ENCODE assay signal across 11 cellular contexts in genomic region chr17:40106089-40106759, GRCh38. TPM values are rescaled to one million over a fixed set of nuclear protein-coding genes. Genes with fewer than 3 reads are reported as not detected.
DNase-seq lines count a peak whose midpoint lies in the region; ATAC-seq and TF ChIP-seq lines count a peak whose summit lies in the region.
"Had no signal": no experiment of that assay in that cellular context is flagged by ENCODE, and none has a peak within 500 bp of the region (broad histone marks: within the 10 kb centered on the region; RNA-seq: fewer than 3 reads in every experiment).

No MANE protein-coding gene starts in this region.

- intact Hi-C loops in activated CD8-positive, alpha-beta T cell treated with anti-CD3 and anti-CD28 coated beads for 36 hours (cut with micrococcal nuclease), result no loop called here
- intact Hi-C loops in dendritic cell treated with granulocyte-macrophage colony-stimulating factor and Interleukin-4, amounts not matched to agents 40 ng/mL and 50 ng/mL, for 4 days (cut with micrococcal nuclease), result no loop called here
- intact Hi-C loops in naive thymus-derived CD4-positive, alpha-beta T cell (cut with micrococcal nuclease), result loop anchor here in 1 of 2 donors (10.0 kb wide), 1 partner anchor 499 kb away; no protein-coding TSS in a partner anchor
- intact Hi-C loops in posterior vena cava (cut with DNase I), result no loop called here

- peak overlapping the region; percentile 87 for H3K27ac ChIP-seq in naive thymus-derived CD4-positive, alpha-beta T cell (ENCODE audit: low read depth, low read length)
- peak overlapping the region; percentile 89 to 99 (median 98) for H3K27ac ChIP-seq in tibial nerve

- H3K4me1 Mint-ChIP-seq in activated CD8-positive, alpha-beta T cell treated with anti-CD3 and anti-CD28 coated beads for 36 hours (ENCODE audit: low read depth), result peaks cover 83% of the 10 kb centered on the region
- H3K4me1 Mint-ChIP-seq in activated CD8-positive, alpha-beta T cell treated with anti-CD3 and anti-CD28 coated beads, Interleukin-2, amount 10 ng/mL, durations not matched to agents 7 days and 5 days (ENCODE audit: low read depth), result peaks cover 94% of the 10 kb centered on the region
- peaks cover 89% of the 10 kb centered on the region for H3K4me1 Mint-ChIP-seq in dendritic cell treated with granulocyte-macrophage colony-stimulating factor and Interleukin-4, amounts not matched to agents 40 ng/mL and 50 ng/mL, for 4 days (ENCODE audit: low read depth)
- H3K4me1 Mint-ChIP-seq in naive thymus-derived CD4-positive, alpha-beta T cell, result peaks cover 77 to 97% (median 92%) of the 10 kb centered on the region in 7 donors

- WGBS in tibial nerve, 2 donors, result 68 to 86% methylated on average over 3 of the region's 3 CpGs

- no peaks in the 10 kb centered on the region for H3K36me3 Mint-ChIP-seq in activated CD8-positive, alpha-beta T cell treated with anti-CD3 and anti-CD28 coated beads for 36 hours (ENCODE audit: low read depth)
- no peaks in the 10 kb centered on the region for H3K36me3 Mint-ChIP-seq in activated CD8-positive, alpha-beta T cell treated with anti-CD3 and anti-CD28 coated beads, Interleukin-2, amount 10 ng/mL, durations not matched to agents 7 days and 5 days (ENCODE audit: low read depth)
- H3K36me3 Mint-ChIP-seq in dendritic cell treated with granulocyte-macrophage colony-stimulating factor and Interleukin-4, amounts not matched to agents 40 ng/mL and 50 ng/mL, for 4 days (ENCODE audit: low read depth), result no peaks in the 10 kb centered on the region
- H3K36me3 Mint-ChIP-seq in naive thymus-derived CD4-positive, alpha-beta T cell, result no peaks in the 10 kb centered on the region
- H3K36me3 Mint-ChIP-seq: WTC11 had no signal

- TF ChIP-seq CTCF in activated CD8-positive, alpha-beta T cell treated with anti-CD3 and anti-CD28 coated beads for 36 hours (IDR thresholded peaks at IDR 0.05), result no peak
- no peak for TF ChIP-seq CTCF in tibial nerve (IDR thresholded peaks at IDR 0.05)

- POLR2A ChIA-PET in activated CD8-positive, alpha-beta T cell treated with anti-CD3 and anti-CD28 coated beads for 36 hours (lab: Charles Lee), result interaction anchor here (0.6 to 1.3 kb wide), 7 partner anchors 9 to 217 kb away, joined by 3 to 8 read pairs (median 4); partner anchors contain the start of genes CASC3 and MSL1
- POLR2A ChIA-PET in activated CD8-positive, alpha-beta T cell treated with anti-CD3 and anti-CD28 coated beads, Interleukin-2, amount 10 ng/mL, durations not matched to agents 7 days and 5 days (lab: Charles Lee), result interaction anchor here (1.4 kb wide), 1 partner anchor 17 kb away, joined by 7 read pairs; no protein-coding TSS in a partner anchor
- POLR2A ChIA-PET in naive thymus-derived CD4-positive, alpha-beta T cell (lab: Charles Lee), result interaction anchor here (0.6 to 3.5 kb wide), 15 partner anchors 10 to 1584 kb away, joined by 3 to 73 read pairs (median 5); partner anchors contain the start of genes CASC3, MED24, MSL1 and THRA

- no peaks in the 10 kb centered on the region for H3K9me3 ChIP-seq in naive thymus-derived CD4-positive, alpha-beta T cell (ENCODE audit: control insufficient read depth in 2 of 3, low read length in 3 of 3)
- no peaks in the 10 kb centered on the region for H3K9me3 ChIP-seq in tibial nerve

- no peak overlapping the region for H3K4me3 ChIP-seq in naive thymus-derived CD4-positive, alpha-beta T cell (ENCODE audit: low read length)
- H3K4me3 ChIP-seq in tibial nerve, result no peak overlapping the region

- H3K27me3 ChIP-seq in naive thymus-derived CD4-positive, alpha-beta T cell (ENCODE audit: control insufficient read depth in 2 of 2, insufficient read depth in 2 of 2, low read length in 2 of 2), result no peaks in the 10 kb centered on the region
- no peaks in the 10 kb centered on the region for H3K27me3 ChIP-seq in tibial nerve

- H3K4me3 Mint-ChIP-seq in activated CD8-positive, alpha-beta T cell treated with anti-CD3 and anti-CD28 coated beads for 36 hours, result no peak overlapping the region
- no peak overlapping the region for H3K4me3 Mint-ChIP-seq in activated CD8-positive, alpha-beta T cell treated with anti-CD3 and anti-CD28 coated beads, Interleukin-2, amount 10 ng/mL, durations not matched to agents 7 days and 5 days
- peak overlapping the region; percentile 58 for H3K4me3 Mint-ChIP-seq in dendritic cell treated with granulocyte-macrophage colony-stimulating factor and Interleukin-4, amounts not matched to agents 40 ng/mL and 50 ng/mL, for 4 days
- H3K4me3 Mint-ChIP-seq in naive thymus-derived CD4-positive, alpha-beta T cell, result peak overlapping the region in 9 of 10 donors; percentile 63 to 88 (median 75)

- no peaks in the 10 kb centered on the region for H3K36me3 ChIP-seq in naive thymus-derived CD4-positive, alpha-beta T cell (ENCODE audit: control insufficient read depth in 2 of 3, insufficient read depth in 3 of 3, low read length in 3 of 3)
- no peaks in the 10 kb centered on the region for H3K36me3 ChIP-seq in tibial nerve

- no peak for TF ChIP-seq EP300 in tibial nerve (IDR thresholded peaks at IDR 0.05)

- TF ChIP-seq POLR2A in tibial nerve (IDR thresholded peaks at IDR 0.05), result no peak

- CTCF ChIA-PET in activated CD8-positive, alpha-beta T cell treated with anti-CD3 and anti-CD28 coated beads for 36 hours (lab: Charles Lee), result interaction anchor here (0.8 to 1.4 kb wide), 3 partner anchors 20 to 93 kb away, joined by 3 to 8 read pairs (median 3); no protein-coding TSS in a partner anchor
- CTCF ChIA-PET in activated CD8-positive, alpha-beta T cell treated with anti-CD3 and anti-CD28 coated beads, Interleukin-2, amount 10 ng/mL, durations not matched to agents 7 days and 5 days (lab: Charles Lee), result interaction anchor here (0.9 to 2.9 kb wide), 6 partner anchors 31 to 85 kb away, joined by 3 to 15 read pairs (median 4); partner anchors contain the start of gene CASC3
- CTCF ChIA-PET in naive thymus-derived CD4-positive, alpha-beta T cell (lab: Charles Lee), result interaction anchor here (0.9 to 1.8 kb wide), 7 partner anchors 9 to 42 kb away, joined by 3 to 9 read pairs (median 5); no protein-coding TSS in a partner anchor

- peak overlapping the region; percentile 27 for H3K27ac Mint-ChIP-seq in activated CD8-positive, alpha-beta T cell treated with anti-CD3 and anti-CD28 coated beads for 36 hours
- no peak overlapping the region for H3K27ac Mint-ChIP-seq in activated CD8-positive, alpha-beta T cell treated with anti-CD3 and anti-CD28 coated beads, Interleukin-2, amount 10 ng/mL, durations not matched to agents 7 days and 5 days
- peak overlapping the region; percentile 97 for H3K27ac Mint-ChIP-seq in dendritic cell treated with granulocyte-macrophage colony-stimulating factor and Interleukin-4, amounts not matched to agents 40 ng/mL and 50 ng/mL, for 4 days
- peak overlapping the region in 8 of 9 donors; percentile 97 to 100 (median 100) for H3K27ac Mint-ChIP-seq in naive thymus-derived CD4-positive, alpha-beta T cell
- H3K27ac Mint-ChIP-seq: WTC11 had no signal

- ATAC-seq in activated CD8-positive, alpha-beta T cell treated with anti-CD3 and anti-CD28 coated beads for 36 hours, result no peak
- no peak for ATAC-seq in activated CD8-positive, alpha-beta T cell treated with anti-CD3 and anti-CD28 coated beads, Interleukin-2, amount 10 ng/mL, durations not matched to agents 7 days and 5 days
- no peak for ATAC-seq in naive thymus-derived CD4-positive, alpha-beta T cell
- ATAC-seq in GM19463 (IDR thresholded peaks at IDR 0.05; ENCODE audit: unreplicated experiment), result no peak
- ATAC-seq: WTC11 had no signal

- no peak for DNase-seq in activated CD8-positive, alpha-beta T cell treated with anti-CD3 and anti-CD28 coated beads for 36 hours
- DNase-seq in activated CD8-positive, alpha-beta T cell treated with anti-CD3 and anti-CD28 coated beads, Interleukin-2, amount 10 ng/mL, durations not matched to agents 7 days and 5 days, result no peak
- DNase-seq in naive thymus-derived CD4-positive, alpha-beta T cell, result no peak
- DNase-seq in tibial nerve (ENCODE audit: low spot score in 2 of 2) (no peak), NOMO-1 treated with DMSO at 0.1 percent for 48 hours (lab: John Stamatoyannopoulos, UW; ENCODE audit: unreplicated experiment) (no peak), posterior vena cava (ENCODE audit: low spot score) (no peak)
- DNase-seq: activated gamma-delta T cell treated with Interleukin-2 at 50 U/mL for 16 hours, NCI-H187 treated with DMSO at 0.1 percent for 48 hours had no signal

- no peaks in the 10 kb centered on the region for H3K27me3 Mint-ChIP-seq in activated CD8-positive, alpha-beta T cell treated with anti-CD3 and anti-CD28 coated beads for 36 hours
- no peaks in the 10 kb centered on the region for H3K27me3 Mint-ChIP-seq in activated CD8-positive, alpha-beta T cell treated with anti-CD3 and anti-CD28 coated beads, Interleukin-2, amount 10 ng/mL, durations not matched to agents 7 days and 5 days (ENCODE audit: low read depth)
- peaks cover 62% of the 10 kb centered on the region for H3K27me3 Mint-ChIP-seq in dendritic cell treated with granulocyte-macrophage colony-stimulating factor and Interleukin-4, amounts not matched to agents 40 ng/mL and 50 ng/mL, for 4 days
- H3K27me3 Mint-ChIP-seq in naive thymus-derived CD4-positive, alpha-beta T cell, result peaks cover 0 to 30% (median 0%) of the 10 kb centered on the region in 5 donors

- H3K9me3 Mint-ChIP-seq in activated CD8-positive, alpha-beta T cell treated with anti-CD3 and anti-CD28 coated beads for 36 hours, result no peaks in the 10 kb centered on the region
- H3K9me3 Mint-ChIP-seq in activated CD8-positive, alpha-beta T cell treated with anti-CD3 and anti-CD28 coated beads, Interleukin-2, amount 10 ng/mL, durations not matched to agents 7 days and 5 days (ENCODE audit: insufficient read depth), result no peaks in the 10 kb centered on the region
- no peaks in the 10 kb centered on the region for H3K9me3 Mint-ChIP-seq in dendritic cell treated with granulocyte-macrophage colony-stimulating factor and Interleukin-4, amounts not matched to agents 40 ng/mL and 50 ng/mL, for 4 days
- no peaks in the 10 kb centered on the region for H3K9me3 Mint-ChIP-seq in naive thymus-derived CD4-positive, alpha-beta T cell
- H3K9me3 Mint-ChIP-seq: WTC11 had no signal

- H3K4me1 ChIP-seq in naive thymus-derived CD4-positive, alpha-beta T cell (ENCODE audit: control insufficient read depth in 2 of 2, insufficient read depth in 2 of 2, low read length in 2 of 2), result peaks cover 78 to 87% of the 10 kb centered on the region in 2 donors
- H3K4me1 ChIP-seq in tibial nerve, result peaks cover 5 to 99% (median 98%) of the 10 kb centered on the region in 4 donors

RNA-seq across cellular contexts. Expression of gene NR1D1, which starts 5.8 kb away (rescaled TPM):
- total RNA-seq in activated CD8-positive, alpha-beta T cell treated with anti-CD3 and anti-CD28 coated beads for 36 hours, result 1 to 10 TPM; 6.0 to 6.5 TPM
- total RNA-seq in activated CD8-positive, alpha-beta T cell treated with anti-CD3 and anti-CD28 coated beads, Interleukin-2, amount 10 ng/mL, durations not matched to agents 7 days and 5 days, result 1 to 10 TPM; 4.1 to 4.9 TPM
- 10 to 100 TPM in 4 of 5 experiments, 1 to 10 TPM in 1; 3.6 to 34.2 (median 17.3) TPM for total RNA-seq in naive thymus-derived CD4-positive, alpha-beta T cell
- polyA plus RNA-seq in naive thymus-derived CD4-positive, alpha-beta T cell, result 10 to 100 TPM in 1 of 2 donors, 1 to 10 TPM in 1; 4.7 to 11.2 TPM
- total RNA-seq in tibial nerve, result 10 to 100 TPM; 16.8 to 48.2 (median 21.0) TPM
- 10 to 100 TPM; 20.2 to 24.2 TPM for total RNA-seq in posterior vena cava

RNA-seq across cellular contexts. Expression of gene MSL1, which starts 15.5 kb away (rescaled TPM):
- total RNA-seq in activated CD8-positive, alpha-beta T cell treated with anti-CD3 and anti-CD28 coated beads for 36 hours, result 10 to 100 TPM; 69.0 to 70.1 TPM
- 10 to 100 TPM; 80.5 to 83.2 TPM for total RNA-seq in activated CD8-positive, alpha-beta T cell treated with anti-CD3 and anti-CD28 coated beads, Interleukin-2, amount 10 ng/mL, durations not matched to agents 7 days and 5 days
- total RNA-seq in naive thymus-derived CD4-positive, alpha-beta T cell, result 100 to 1,000 TPM in 4 of 5 experiments, 10 to 100 TPM in 1; 97.0 to 145 (median 113) TPM
- polyA plus RNA-seq in naive thymus-derived CD4-positive, alpha-beta T cell, result 10 to 100 TPM in 1 of 2 donors, 1 to 10 TPM in 1; 8.0 to 11.3 TPM
- total RNA-seq in tibial nerve (100 to 1,000 TPM in 3 of 4 donors, 10 to 100 TPM in 1; 78.0 to 113 (median 107) TPM), posterior vena cava (10 to 100 TPM; 66.7 to 68.8 TPM)

RNA-seq across cellular contexts. Expression of gene CASC3, which starts 34.1 kb away (rescaled TPM):
- 10 to 100 TPM; 75.1 to 75.6 TPM for total RNA-seq in activated CD8-positive, alpha-beta T cell treated with anti-CD3 and anti-CD28 coated beads for 36 hours
- total RNA-seq in activated CD8-positive, alpha-beta T cell treated with anti-CD3 and anti-CD28 coated beads, Interleukin-2, amount 10 ng/mL, durations not matched to agents 7 days and 5 days, result 10 to 100 TPM; 66.2 to 67.7 TPM
- total RNA-seq in naive thymus-derived CD4-positive, alpha-beta T cell, result 100 to 1,000 TPM in 4 of 5 experiments, 10 to 100 TPM in 1; 93.4 to 160 (median 144) TPM
- 10 to 100 TPM; 43.5 to 51.5 TPM for polyA plus RNA-seq in naive thymus-derived CD4-positive, alpha-beta T cell
- 100 to 1,000 TPM in 1 of 4 donors, 10 to 100 TPM in 3; 85.2 to 122 (median 93.4) TPM for total RNA-seq in tibial nerve
- 100 to 1,000 TPM in 1 of 2 donors, 10 to 100 TPM in 1; 99.2 to 103 TPM for total RNA-seq in posterior vena cava

RNA-seq across cellular contexts. Expression of gene THRA, which starts 43.5 kb away (rescaled TPM):
- 10 to 100 TPM; 11.1 to 13.8 TPM for total RNA-seq in activated CD8-positive, alpha-beta T cell treated with anti-CD3 and anti-CD28 coated beads for 36 hours
- total RNA-seq in activated CD8-positive, alpha-beta T cell treated with anti-CD3 and anti-CD28 coated beads, Interleukin-2, amount 10 ng/mL, durations not matched to agents 7 days and 5 days, result 1 to 10 TPM; 8.7 to 9.7 TPM
- total RNA-seq in naive thymus-derived CD4-positive, alpha-beta T cell, result 10 to 100 TPM in 4 of 5 experiments, 1 to 10 TPM in 1; 3.2 to 55.9 (median 48.4) TPM
- 10 to 100 TPM; 17.7 to 26.2 TPM for polyA plus RNA-seq in naive thymus-derived CD4-positive, alpha-beta T cell
- total RNA-seq in tibial nerve, result 10 to 100 TPM; 65.4 to 86.1 (median 78.4) TPM
- 10 to 100 TPM; 50.8 to 65.8 TPM for total RNA-seq in posterior vena cava

RNA-seq across cellular contexts. Expression of gene MED24, which starts 52.0 kb away (rescaled TPM):
- 10 to 100 TPM; 90.2 to 96.4 TPM for total RNA-seq in activated CD8-positive, alpha-beta T cell treated with anti-CD3 and anti-CD28 coated beads for 36 hours
- 10 to 100 TPM; 93.4 to 96.7 TPM for total RNA-seq in activated CD8-positive, alpha-beta T cell treated with anti-CD3 and anti-CD28 coated beads, Interleukin-2, amount 10 ng/mL, durations not matched to agents 7 days and 5 days
- total RNA-seq in naive thymus-derived CD4-positive, alpha-beta T cell, result 100 to 1,000 TPM in 1 of 5 experiments, 10 to 100 TPM in 4; 82.9 to 103 (median 91.4) TPM
- 10 to 100 TPM; 46.7 to 62.7 TPM for polyA plus RNA-seq in naive thymus-derived CD4-positive, alpha-beta T cell
- total RNA-seq in tibial nerve (100 to 1,000 TPM in 2 of 4 donors, 10 to 100 TPM in 2; 55.1 to 146 (median 84.6) TPM), posterior vena cava (10 to 100 TPM; 46.2 to 53.2 TPM)

Comparison
In these comparisons a context has a peak if more than half of its experiments do, and no peak if none do; other contexts are left out.
1. H3K4me3 Mint-ChIP-seq: peak in dendritic cell treated with granulocyte-macrophage colony-stimulating factor and Interleukin-4, amounts not matched to agents 40 ng/mL and 50 ng/mL, for 4 days (single experiment) and naive thymus-derived CD4-positive, alpha-beta T cell (9 of 10); none in activated CD8-positive, alpha-beta T cell treated with anti-CD3 and anti-CD28 coated beads for 36 hours (single experiment) and activated CD8-positive, alpha-beta T cell treated with anti-CD3 and anti-CD28 coated beads, Interleukin-2, amount 10 ng/mL, durations not matched to agents 7 days and 5 days (single experiment).